In the genomic region with DNA sequence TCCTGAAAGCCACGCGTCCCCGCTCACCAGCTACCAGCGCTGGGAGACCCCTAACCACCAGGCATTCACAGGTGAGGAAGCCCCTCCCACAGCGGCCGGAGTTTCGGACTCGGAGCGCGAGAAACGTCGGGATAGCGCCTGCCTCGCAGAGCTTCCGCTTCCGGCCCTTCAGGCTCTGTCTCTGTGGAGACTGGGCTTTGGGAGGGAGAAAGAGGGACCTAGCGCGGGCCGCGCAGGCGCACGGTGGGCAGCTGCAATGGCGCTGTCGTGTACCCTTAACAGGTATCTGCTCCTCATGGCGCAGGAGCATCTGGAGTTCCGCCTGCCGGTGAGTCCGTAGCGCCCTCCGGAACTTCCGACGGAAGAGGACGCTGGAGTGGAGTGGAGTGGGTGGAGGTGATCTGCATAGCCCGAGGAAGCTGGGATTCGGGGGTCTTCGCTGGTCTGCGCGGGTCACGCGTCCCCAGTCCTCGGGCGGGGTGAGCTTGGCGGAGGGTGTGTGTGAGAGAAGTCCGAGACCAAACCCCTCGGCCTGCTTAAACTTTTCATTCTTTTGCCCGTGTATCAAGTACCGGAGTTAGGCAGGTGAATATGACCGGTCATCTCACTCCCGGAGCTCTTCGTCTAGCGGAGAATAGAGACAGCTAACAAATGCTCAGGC, we compare ENCODE assay signal across 8 cellular contexts. TPM values are rescaled to one million over a fixed set of nuclear protein-coding genes. Genes with fewer than 3 reads are reported as not detected.
DNase-seq lines count a peak whose midpoint lies in the region; ATAC-seq and TF ChIP-seq lines count a peak whose summit lies in the region.

A gene (plus strand): TSS at position 246 of the 661 bp plus-strand sequence. CDS start 11 bp downstream, at position 257.

- BruUV-seq in Caco-2 (replicated peaks; lab: Mats Ljungman, UMichigan), result no TSS peak

- H3K27ac Mint-ChIP-seq in Caco-2 (ENCODE audit: unreplicated experiment), result no peak within 1 kb of the TSS

- no peaks in the 10 kb centered on the region for H3K36me3 ChIP-seq in Caco-2 (ENCODE audit: control insufficient read depth, insufficient read depth, low read length)

- no peak within 1 kb of the TSS for H3K4me3 Mint-ChIP-seq in Caco-2 (ENCODE audit: unreplicated experiment)

- peaks cover 27% of the 10 kb centered on the region for H3K4me1 ChIP-seq in Caco-2

- no peaks in the 10 kb centered on the region for H3K9me3 Mint-ChIP-seq in Caco-2 (ENCODE audit: unreplicated experiment)

- POLR2A ChIA-PET in Caco-2 (lab: Charles Lee), result interaction anchor here (0.6 to 1.8 kb wide), 9 partner anchors 9 to 196 kb away, joined by 3 to 12 read pairs (median 4); a partner anchor contains a TSS

- peak within 1 kb of the TSS; percentile 67 for H3K4me3 ChIP-seq in Caco-2 (ENCODE audit: low read depth, low read length)

- no peaks in the 10 kb centered on the region for H3K4me1 Mint-ChIP-seq in Caco-2 (ENCODE audit: low read depth, unreplicated experiment)

- CTCF ChIA-PET in Caco-2 (lab: Charles Lee), result interaction anchor here (0.7 to 1.8 kb wide), 9 partner anchors 9 to 205 kb away, joined by 3 to 14 read pairs (median 4); a partner anchor contains a TSS

- no peaks in the 10 kb centered on the region for H3K27me3 Mint-ChIP-seq in Caco-2 (ENCODE audit: insufficient read depth, unreplicated experiment)

- intact Hi-C loops in Caco-2 (cut with micrococcal nuclease; ENCODE audit: unreplicated experiment), result loop anchor here (1.0 kb wide), 1 partner anchor 1280 kb away; a partner anchor contains a TSS

- peak; percentile 93 to 94 for DNase-seq in Caco-2
- DNase-seq in HT-29 (ENCODE audit: low spot score), result peak; percentile 89
- DNase-seq in NOMO-1 treated with DMSO at 0.1 percent for 48 hours (lab: John Stamatoyannopoulos, UW; ENCODE audit: unreplicated experiment), result peak; percentile 74
- peak; percentile 51 for DNase-seq in activated CD8-positive, alpha-beta memory T cell treated with anti-CD3 and anti-CD28 coated beads, Interleukin-2, amount 50 U/mL, for 1 hour (ENCODE audit: extremely low read depth)
- peak; percentile 84 for DNase-seq in epidermal melanocyte (ENCODE audit: insufficient read length, low spot score)
- peak; percentile 82 for DNase-seq in middle frontal gyrus (ENCODE audit: extremely low spot score, low spot score)
- DNase-seq in stimulated activated CD8-positive, alpha-beta memory T cell treated with anti-CD3 and anti-CD28 coated beads, Interleukin-2, amount 100 ng/mL, for 1 hour (ENCODE audit: low read depth in 2 of 2), result peak; percentile 56 to 61

- ATAC-seq in GM21360 (IDR thresholded peaks at IDR 0.05; ENCODE audit: unreplicated experiment), result peak; percentile 96

- TF ChIP-seq CTCF in Caco-2 (IDR thresholded peaks at IDR 0.05; ENCODE audit: insufficient read depth in 1 of 2, low read depth in 1 of 2, low read length in 1 of 2, severe bottlenecking in 1 of 2, unreplicated experiment in 1 of 2), result no peak

- no peaks in the 10 kb centered on the region for H3K9me3 ChIP-seq in Caco-2

- no peaks in the 10 kb centered on the region for H3K36me3 Mint-ChIP-seq in Caco-2 (ENCODE audit: insufficient read depth, unreplicated experiment)

- no peaks in the 10 kb centered on the region for H3K27me3 ChIP-seq in Caco-2 (replicated peaks; ENCODE audit: control insufficient read depth, insufficient read depth, low read length)

RNA-seq across cellular contexts. Expression of the gene that starts here (rescaled TPM):
- 31.5 and 36.7 TPM in 2 replicates for total RNA-seq in Caco-2 (2022)
- 13.8 and 16.6 TPM in 2 replicates for total RNA-seq in HT-29 (2014; rRNA removed; shearing (Covaris generic))

Comparison
In these comparisons a context has a peak if more than half of its experiments do, and no peak if none do; other contexts are left out.
1. Peak in every context shown above with its lines: DNase-seq, ATAC-seq and H3K4me3 ChIP-seq.